In genomic region chr22:24481641-24482040, GRCh38 we compare ENCODE assay signal across 19 cellular contexts. TPM values are rescaled to one million over a fixed set of nuclear protein-coding genes. Genes with fewer than 3 reads are reported as not detected.
DNase-seq lines count a peak whose midpoint lies in the region; ATAC-seq, FAIRE-seq and TF ChIP-seq lines count a peak whose summit lies in the region.
"Had no signal": no experiment of that assay in that cellular context is flagged by ENCODE, and none has a peak within 500 bp of the region (broad histone marks: within the 10 kb centered on the region; RNA-seq: fewer than 3 reads in every experiment).

No MANE protein-coding gene starts in this region.

- no peak for FAIRE-seq in HepG2 (lab: Jason Lieb, UNC)
- FAIRE-seq: HTR-8/SVneo had no signal

- intact Hi-C loops in HepG2 (cut with micrococcal nuclease; ENCODE audit: unreplicated experiment) = no loop called here

- H3F3A ChIP-seq in Loucy (ENCODE audit: low read depth) = no peaks in the 10 kb centered on the region

- 33% methylated on average over 1 of the region's 1 CpG for WGBS in liver
- WGBS in HepG2 (ENCODE audit: low lambda C conversion rate) = 7% methylated on average over 1 of the region's 1 CpG
- WGBS in tibial nerve, 2 donors = 49 to 64% methylated on average over 1 of the region's 1 CpG

- no peak for ATAC-seq in HepG2

- no peak overlapping the region for H2AFZ ChIP-seq in HepG2 (ENCODE audit: low read length)
- 0 out of 2 replicates have a peak overlapping the region, but pooled peaks have one; percentile 17 for H2AFZ ChIP-seq in Loucy (ENCODE audit: low read length)

- no TSS peak for BruUV-seq in HepG2 (replicated peaks; lab: Mats Ljungman, UMichigan)

- no peaks in the 10 kb centered on the region for H3K27me3 ChIP-seq in liver (ENCODE audit: control insufficient read depth in 4 of 4, insufficient read depth in 4 of 4, low read length in 3 of 4)
- H3K27me3 ChIP-seq in HepG2 (ENCODE audit: control insufficient read depth in 1 of 2, insufficient read depth in 2 of 2, low read length in 2 of 2) = no peaks in the 10 kb centered on the region
- H3K27me3 ChIP-seq in Loucy (ENCODE audit: insufficient read depth, low read length, poor library complexity, severe bottlenecking) = no peaks in the 10 kb centered on the region
- no peaks in the 10 kb centered on the region for H3K27me3 ChIP-seq in tibial nerve
- H3K27me3 ChIP-seq: SJSA1 had no signal

- TF ChIP-seq EP300 in HepG2 (IDR thresholded peaks at IDR 0.05; ENCODE audit: low read depth in 2 of 2, low read length in 2 of 2) (no peak), HepG2 (CRISPR knock-in tag; IDR thresholded peaks at IDR 0.05; ENCODE audit: borderline replicate concordance) (no peak), tibial nerve (IDR thresholded peaks at IDR 0.05) (no peak)

- H3K4me3 ChIP-seq in liver (ENCODE audit: low read depth in 1 of 3, low read length in 3 of 3) = no peak overlapping the region
- H3K4me3 ChIP-seq in HepG2 (replicated peaks in 1 of 3; ENCODE audit: insufficient read depth in 1 of 3, low read depth in 2 of 3, low read length in 3 of 3) = no peak overlapping the region
- H3K4me3 ChIP-seq in Loucy (ENCODE audit: low read length, poor library complexity, severe bottlenecking) = no peak overlapping the region
- no peak overlapping the region for H3K4me3 ChIP-seq in retinal pigment epithelial cell (ENCODE audit: low read length)
- H3K4me3 ChIP-seq in tibial nerve = no peak overlapping the region
- H3K4me3 ChIP-seq: SJSA1 had no signal

- H3K4me1 ChIP-seq in liver (ENCODE audit: control insufficient read depth in 4 of 4, insufficient read depth in 4 of 4, low read length in 3 of 4) = peaks cover 13 to 68% (median 47%) of the 10 kb centered on the region in 4 donors
- H3K4me1 ChIP-seq in HepG2 (ENCODE audit: insufficient read depth, low read length) = peaks cover 65% of the 10 kb centered on the region
- H3K4me1 ChIP-seq in Loucy (ENCODE audit: insufficient read depth, low read length, poor library complexity, severe bottlenecking) = no peaks in the 10 kb centered on the region
- peaks cover 0 to 8% (median 0%) of the 10 kb centered on the region in 4 donors for H3K4me1 ChIP-seq in tibial nerve

- H3K27ac ChIP-seq in liver (ENCODE audit: low read depth in 1 of 2, low read length in 2 of 2) = peak overlapping the region; percentile 63 to 83
- no peak overlapping the region for H3K27ac ChIP-seq in HepG2 (ENCODE audit: extremely low read length, insufficient read depth, low read length)
- H3K27ac ChIP-seq in epithelial cell of prostate = peak overlapping the region; percentile 77
- H3K27ac ChIP-seq in tibial nerve = no peak overlapping the region
- H3K27ac ChIP-seq: SJSA1 had no signal

- H3K36me3 ChIP-seq in liver (ENCODE audit: control insufficient read depth in 4 of 4, insufficient read depth in 3 of 4, low read depth in 1 of 4, low read length in 3 of 4) (no peaks in the 10 kb centered on the region), HepG2 (replicated peaks in 1 of 2; ENCODE audit: control insufficient read depth in 1 of 2, insufficient read depth in 2 of 2, low read length in 2 of 2) (no peaks in the 10 kb centered on the region), Loucy (ENCODE audit: insufficient read depth, low read length) (no peaks in the 10 kb centered on the region), tibial nerve (no peaks in the 10 kb centered on the region)
- H3K36me3 ChIP-seq: SJSA1 had no signal

- no peaks in the 10 kb centered on the region for H3K9me2 ChIP-seq in Loucy (replicated peaks; ENCODE audit: low read depth, low read length)

- CTCF ChIA-PET in HepG2 (lab: Yijun Ruan, JAX; ENCODE audit: low intra/inter-chr PET ratio, low total read pairs) = no interaction called here

- DNase-seq in HepG2 (ENCODE audit: low spot score) (no peak), epithelial cell of prostate (ENCODE audit: low read depth, low spot score) (no peak), retinal pigment epithelial cell (ENCODE audit: low read depth) (peak; percentile 35), SW480 (ENCODE audit: low spot score) (no peak), tibial nerve (ENCODE audit: low spot score in 2 of 2) (no peak), NAMALWA (ENCODE audit: low spot score) (no peak)
- DNase-seq: C1 segment of cervical spinal cord, DMS79, H7, NCI-H1436, NCI-H1930, NCI-H2171, NCI-H526, SW 1271 had no signal

- POLR2A ChIA-PET in HepG2 (lab: Yijun Ruan, JAX) = interaction anchor here (0.8 to 1.4 kb wide), 2 partner anchors 21 to 25 kb away, joined by 3 to 4 read pairs; no protein-coding TSS in a partner anchor

- TF ChIP-seq RAD21 in liver (IDR thresholded peaks at IDR 0.05) = no peak
- no peak for TF ChIP-seq RAD21 in HepG2 (CRISPR knock-in tag; IDR thresholded peaks at IDR 0.05)

- no peaks in the 10 kb centered on the region for H3K79me2 ChIP-seq in HepG2 (ENCODE audit: insufficient read depth, low read length)
- H3K79me2 ChIP-seq in Loucy (ENCODE audit: insufficient read depth, low read length) = no peaks in the 10 kb centered on the region

- TF ChIP-seq POLR2A in HepG2 (IDR thresholded peaks at IDR 0.05; ENCODE audit: insufficient read depth in 1 of 2, low read depth in 2 of 2, low read length in 2 of 2) (no peak), tibial nerve (IDR thresholded peaks at IDR 0.05) (no peak)

- in situ Hi-C loops in HepG2 (cut with HindIII; ENCODE audit: extremely low pct_ligation_motif_present, low pct_unique_long_range_greater_than_20kb) = no loop called here

- no peak overlapping the region for H3K4me2 ChIP-seq in HepG2 (ENCODE audit: low read depth, low read length)
- no peak overlapping the region for H3K4me2 ChIP-seq in Loucy (ENCODE audit: low read depth, low read length, poor library complexity, severe bottlenecking)

- TF ChIP-seq CTCF in liver (IDR thresholded peaks at IDR 0.05; ENCODE audit: low read depth, low read length, missing input control) (no peak), HepG2 (CRISPR knock-in tag; IDR thresholded peaks at IDR 0.05) (no peak), Loucy (conservative IDR thresholded peaks at IDR 0.05; ENCODE audit: low read length) (no peak), retinal pigment epithelial cell (conservative IDR thresholded peaks at IDR 0.05; ENCODE audit: low read depth, low read length) (no peak), tibial nerve (IDR thresholded peaks at IDR 0.05) (no peak)

- H3K9me3 ChIP-seq in liver (ENCODE audit: control insufficient read depth in 4 of 4, low read length in 3 of 4) (no peaks in the 10 kb centered on the region), HepG2 (ENCODE audit: low read length) (no peaks in the 10 kb centered on the region), Loucy (ENCODE audit: insufficient read depth, low read depth, low read length) (no peaks in the 10 kb centered on the region), tibial nerve (no peaks in the 10 kb centered on the region)
- H3K9me3 ChIP-seq: SJSA1 had no signal

- H4K20me1 ChIP-seq in HepG2 (ENCODE audit: insufficient read depth, low read length) (no peaks in the 10 kb centered on the region), Loucy (ENCODE audit: insufficient read depth, low read length, poor library complexity, severe bottlenecking) (no peaks in the 10 kb centered on the region)

- peak overlapping the region in 1 of 2 donors; percentile 42 for H3K9ac ChIP-seq in liver (ENCODE audit: low read depth in 1 of 2, low read length in 2 of 2)
- no peak overlapping the region for H3K9ac ChIP-seq in HepG2 (ENCODE audit: insufficient read depth, low read depth, low read length)
- no peak overlapping the region for H3K9ac ChIP-seq in Loucy (ENCODE audit: low read depth, low read length, poor library complexity, severe bottlenecking)

RNA-seq across cellular contexts. Expression of gene UPB1, which starts 13.5 kb away (rescaled TPM):
- total RNA-seq in liver (10 to 100 TPM in 1 of 2 donors, 1 to 10 TPM in 1; 7.1 to 67.6 TPM), HepG2 (2016; rRNA removed; fragmentation: Illumina TruSeq; extraction: Trizol) (0.60 and 1.2 TPM in 2 replicates), tibial nerve (under 1 TPM in 3 of 4 donors, not detected in 1; 0.44 to 0.98 (median 0.63) TPM)
- polyA plus RNA-seq in liver (100 to 1,000 TPM in 1 of 2 donors, 10 to 100 TPM in 1; 50.0 to 115 TPM), HepG2 (2011; rRNA removed) (0.38 and 0.59 TPM in 2 replicates)
- 0.53 and 0.61 TPM in 2 replicates for total RNA-seq in HepG2 (2016; cell fraction: cytosol; rRNA removed; fragmentation: Illumina TruSeq; extraction: Trizol; ENCODE audit: low read depth)
- total RNA-seq in HepG2 (2016; cell fraction: insoluble cytoplasmic fraction; rRNA removed; fragmentation: Illumina TruSeq; extraction: Trizol) = 0.43 and 0.89 TPM in 2 replicates
- total RNA-seq in HepG2 (2016; cell fraction: membrane; rRNA removed; fragmentation: Illumina TruSeq; extraction: Trizol) = 0.90 and 0.96 TPM in 2 replicates
- total RNA-seq in HepG2 (2016; cell fraction: nucleus; rRNA removed; fragmentation: Illumina TruSeq; extraction: Trizol) = 1.0 and 1.1 TPM in 2 replicates
- polyA plus RNA-seq in HepG2 (2011; cell fraction: cytosol; rRNA removed) = 0.24 and 0.28 TPM in 2 replicates
- polyA plus RNA-seq in HepG2 (2011; cell fraction: nucleus; rRNA removed) = 0.84 and 1.1 TPM in 2 replicates
- 0.49 and 1.2 TPM in 2 replicates for polyA plus RNA-seq in HepG2 (2012)
- 0.42 and 0.53 TPM in 2 replicates for polyA plus RNA-seq in HepG2 (2016; cell fraction: cytosol; fragmentation: Illumina TruSeq; extraction: Trizol; ENCODE audit: low read depth)
- 0.80 and 0.84 TPM in 2 replicates for polyA plus RNA-seq in HepG2 (2016; cell fraction: insoluble cytoplasmic fraction; fragmentation: Illumina TruSeq; extraction: Trizol; ENCODE audit: low read depth)
- polyA plus RNA-seq in HepG2 (2016; cell fraction: membrane; fragmentation: Illumina TruSeq; extraction: Trizol; ENCODE audit: low read depth) = 0.63 and 0.65 TPM in 2 replicates
- 1.5 and 1.6 TPM in 2 replicates for polyA plus RNA-seq in HepG2 (2016; cell fraction: nucleus; fragmentation: Illumina TruSeq; extraction: Trizol; ENCODE audit: insufficient read depth, low read depth)
- polyA minus RNA-seq in HepG2 (2011; rRNA and poly(A)+ RNA removed; ENCODE audit: low replicate concordance) = 0.05 and 0.22 TPM in 2 replicates
- not detected in 2 replicates for polyA minus RNA-seq in HepG2 (2011; cell fraction: cytosol; rRNA and poly(A)+ RNA removed)
- polyA minus RNA-seq in HepG2 (2011; cell fraction: nucleus; rRNA and poly(A)+ RNA removed) = 0.77 and 0.99 TPM in 2 replicates
- total RNA-seq: H7, LHCN-M2 had no signal

RNA-seq across cellular contexts. Expression of gene ADORA2A, which starts 54.2 kb away (rescaled TPM):
- 1 to 10 TPM; 4.4 to 5.4 TPM for total RNA-seq in liver
- polyA plus RNA-seq in liver = 1 to 10 TPM; 3.4 to 3.5 TPM
- total RNA-seq in HepG2 (2016; rRNA removed; fragmentation: Illumina TruSeq; extraction: Trizol) = 3.3 and 4.0 TPM in 2 replicates
- total RNA-seq in HepG2 (2016; cell fraction: cytosol; rRNA removed; fragmentation: Illumina TruSeq; extraction: Trizol; ENCODE audit: low read depth) = 1.3 and 1.5 TPM in 2 replicates
- 3.1 and 3.5 TPM in 2 replicates for total RNA-seq in HepG2 (2016; cell fraction: insoluble cytoplasmic fraction; rRNA removed; fragmentation: Illumina TruSeq; extraction: Trizol)
- 2.9 and 5.0 TPM in 2 replicates for total RNA-seq in HepG2 (2016; cell fraction: membrane; rRNA removed; fragmentation: Illumina TruSeq; extraction: Trizol)
- 2.4 TPM in 2 replicates for total RNA-seq in HepG2 (2016; cell fraction: nucleus; rRNA removed; fragmentation: Illumina TruSeq; extraction: Trizol)
- polyA plus RNA-seq in HepG2 (2011; rRNA removed) = 5.0 and 7.3 TPM in 2 replicates
- polyA plus RNA-seq in HepG2 (2011; cell fraction: cytosol; rRNA removed) = 4.4 and 5.8 TPM in 2 replicates
- 15.5 and 20.4 TPM in 2 replicates for polyA plus RNA-seq in HepG2 (2011; cell fraction: nucleus; rRNA removed)
- polyA plus RNA-seq in HepG2 (2012) = 7.5 and 9.0 TPM in 2 replicates
- 1.3 and 1.7 TPM in 2 replicates for polyA plus RNA-seq in HepG2 (2016; cell fraction: cytosol; fragmentation: Illumina TruSeq; extraction: Trizol; ENCODE audit: low read depth)
- polyA plus RNA-seq in HepG2 (2016; cell fraction: insoluble cytoplasmic fraction; fragmentation: Illumina TruSeq; extraction: Trizol; ENCODE audit: low read depth) = 3.1 and 3.9 TPM in 2 replicates
- 2.3 and 3.2 TPM in 2 replicates for polyA plus RNA-seq in HepG2 (2016; cell fraction: membrane; fragmentation: Illumina TruSeq; extraction: Trizol; ENCODE audit: low read depth)
- 4.1 and 4.2 TPM in 2 replicates for polyA plus RNA-seq in HepG2 (2016; cell fraction: nucleus; fragmentation: Illumina TruSeq; extraction: Trizol; ENCODE audit: insufficient read depth, low read depth)
- polyA minus RNA-seq in HepG2 (2011; rRNA and poly(A)+ RNA removed; ENCODE audit: low replicate concordance) = 3.1 and 18.4 TPM in 2 replicates
- 1.4 and 2.7 TPM in 2 replicates for polyA minus RNA-seq in HepG2 (2011; cell fraction: cytosol; rRNA and poly(A)+ RNA removed)
- 4.9 and 7.1 TPM in 2 replicates for polyA minus RNA-seq in HepG2 (2011; cell fraction: nucleus; rRNA and poly(A)+ RNA removed)
- total RNA-seq in tibial nerve = 1 to 10 TPM; 2.6 to 4.2 (median 3.5) TPM

Comparison
In these comparisons a context has a peak if more than half of its experiments do, and no peak if none do; other contexts are left out.
1. H3K27ac ChIP-seq: peak in liver (2 of 2) and epithelial cell of prostate (single experiment); none in HepG2 (single experiment) and tibial nerve (0 of 4).